ENCODE assay signal across 8 cellular contexts in genomic region chr7:65038767-65039166, GRCh38. TPM values are rescaled to one million over a fixed set of nuclear protein-coding genes. Genes with fewer than 3 reads are reported as not detected.
DNase-seq lines count a peak whose midpoint lies in the region; ATAC-seq, FAIRE-seq and TF ChIP-seq lines count a peak whose summit lies in the region.
"Not testable (repeated sequence)": the region's sequence is repeated elsewhere in the genome, so short reads cannot be mapped to it uniquely, and the experiment has no call there.

No MANE protein-coding gene starts in this region.

- not testable (repeated sequence) for H3K9me3 ChIP-seq in WERI-Rb-1 (ENCODE audit: severe bottlenecking); iPS DF 6.9 (ENCODE audit: control insufficient read depth, insufficient read depth, low read length)

- no CpG with 5 or more reads among the region's 35 CpGs for WGBS in iPS DF 6.9 (ENCODE audit: insufficient coverage, insufficient read length)

- intact Hi-C loops in posterior cingulate gyrus (cut with DNase I): loop anchor here (1.0 kb wide), 1 partner anchor 32 kb away; the partner anchor contains the start of gene ERV3-1

- H3K4me1 ChIP-seq in iPS DF 6.9 (ENCODE audit: control insufficient read depth, insufficient read depth, low read length): not testable (repeated sequence)

- FAIRE-seq in bronchial epithelial cell (lab: Jason Lieb, UNC); urothelium cell line (lab: Jason Lieb, UNC): not testable (repeated sequence)

- H3K27me3 ChIP-seq in WERI-Rb-1 (ENCODE audit: insufficient read depth, low read depth, severe bottlenecking); bronchial epithelial cell (ENCODE audit: control insufficient read depth, insufficient read depth, low read length); iPS DF 6.9 (ENCODE audit: control insufficient read depth, insufficient read depth, low read length): not testable (repeated sequence)

- H3K27ac ChIP-seq in WERI-Rb-1: peak overlapping the region; percentile 54; the same call in 1 of the 2 replicates
- not testable (repeated sequence) for H3K27ac ChIP-seq in iPS DF 6.9 (ENCODE audit: low read length)

- H3K36me3 ChIP-seq in WERI-Rb-1; bronchial epithelial cell (ENCODE audit: control insufficient read depth, insufficient read depth, low read length); iPS DF 6.9 (ENCODE audit: control insufficient read depth, insufficient read depth, low read length): not testable (repeated sequence)

- DNase-seq in NCI-H187 treated with DMSO at 0.1 percent for 48 hours (lab: John Stamatoyannopoulos, UW) (peak; percentile 11), WERI-Rb-1 (peak; percentile 42), bronchial epithelial cell (ENCODE audit: low read depth) (peak; percentile 11), posterior cingulate gyrus (peak; percentile 13 to 89 (median 31)), urothelium cell line (ENCODE audit: low spot score) (peak; percentile 14)
- DNase-seq in iPS DF 6.9 (ENCODE audit: low read depth, low spot score): not testable (repeated sequence)

- ATAC-seq in GM18502 (IDR thresholded peaks at IDR 0.05; ENCODE audit: poor library complexity, unreplicated experiment) (peak; percentile 23), HG02885 (IDR thresholded peaks at IDR 0.05; ENCODE audit: poor library complexity, unreplicated experiment) (peak; percentile 10)

- H3K4me3 ChIP-seq in WERI-Rb-1 (ENCODE audit: low read depth, low read length) (peak overlapping the region; percentile 46), bronchial epithelial cell (ENCODE audit: low read depth, low read length) (peak overlapping the region; percentile 69), iPS DF 6.9 (ENCODE audit: low read length) (peak overlapping the region; percentile 82)

- TF ChIP-seq CTCF in WERI-Rb-1 (IDR thresholded peaks at IDR 0.05; ENCODE audit: low read depth, low read length); bronchial epithelial cell (IDR thresholded peaks at IDR 0.05; ENCODE audit: insufficient read depth, low read length, severe bottlenecking): not testable (repeated sequence)

RNA-seq across cellular contexts. Expression of gene ERV3-1, which starts 32.3 kb away (rescaled TPM):
- 7.4 and 33.5 TPM in 2 replicates for total RNA-seq in bronchial epithelial cell

RNA-seq across cellular contexts. Expression of gene ZNF117, which starts 47.9 kb away (rescaled TPM):
- 5.8 and 20.4 TPM in 2 replicates for total RNA-seq in bronchial epithelial cell
